Comparison of ENCODE assay signal across 8 cellular contexts in the genomic region with DNA sequence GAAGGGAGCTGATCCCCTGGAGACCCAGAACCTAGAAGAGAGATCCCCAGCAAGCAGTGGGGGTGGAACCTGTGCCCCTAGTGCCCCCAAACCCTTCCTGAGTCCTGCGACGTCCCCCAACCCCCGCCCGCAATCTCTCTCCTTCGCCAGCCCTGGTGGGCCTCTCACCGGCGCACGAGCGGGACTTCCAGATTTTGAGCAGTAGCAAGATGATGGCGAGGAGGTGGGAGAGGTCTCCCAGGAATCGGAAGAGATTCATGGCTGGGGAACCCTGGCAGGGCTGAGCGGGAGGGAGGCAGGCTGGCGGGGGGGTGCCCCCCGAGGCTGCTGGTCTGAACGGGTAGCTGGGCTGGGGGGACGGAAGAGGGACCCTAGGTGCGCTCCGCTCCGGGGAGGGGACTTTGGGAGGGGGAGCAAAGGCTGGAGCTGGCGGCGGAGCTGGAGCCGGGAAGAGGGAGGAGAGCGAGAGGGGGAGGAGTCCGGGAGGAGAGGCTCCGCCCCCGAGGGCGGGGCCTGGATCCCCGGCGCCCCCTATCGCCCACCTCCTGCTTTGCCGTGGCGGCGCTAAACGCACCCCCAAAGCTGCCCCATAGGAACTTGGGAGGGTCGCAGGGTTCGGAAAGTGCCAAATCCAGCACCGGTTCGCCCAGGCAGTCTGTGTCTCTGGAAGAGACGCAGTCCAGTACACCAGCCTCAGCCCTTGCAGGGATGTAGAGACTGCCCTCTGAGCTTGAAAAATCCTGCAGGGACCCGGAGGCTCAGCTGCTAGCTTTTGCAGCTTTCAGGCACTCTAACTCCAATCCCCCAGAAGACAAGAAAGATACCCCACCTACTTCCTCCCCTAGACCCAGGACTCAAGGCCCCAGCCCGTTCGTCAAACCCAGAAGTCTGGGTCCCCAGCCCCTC. TPM values are rescaled to one million over a fixed set of nuclear protein-coding genes. Genes with fewer than 3 reads are reported as not detected.
DNase-seq lines count a peak whose midpoint lies in the region; TF ChIP-seq lines count a peak whose summit lies in the region.

Gene KDELR1 (minus strand): TSS at position 452 of the 906 bp plus-strand sequence. CDS start 193 bp downstream, at position 259.

- H3K4me3 ChIP-seq in Jurkat, Clone E6-1 (ENCODE audit: low read length): peak within 1 kb of the TSS; percentile 90
- H3K4me3 ChIP-seq in SK-N-SH (ENCODE audit: low read depth in 2 of 2, low read length in 1 of 2): peak within 1 kb of the TSS; percentile 70 to 100
- H3K4me3 ChIP-seq in transverse colon: peak within 1 kb of the TSS; percentile 63 to 87 (median 78)

- peak within 1 kb of the TSS; percentile 88 for H2AFZ ChIP-seq in SK-N-SH (ENCODE audit: low read depth)

- H3K9me3 ChIP-seq in SK-N-SH (no peaks in the 10 kb centered on the region), transverse colon (no peaks in the 10 kb centered on the region)

- WGBS in SK-N-SH (ENCODE audit: low lambda C conversion rate): 2% methylated on average over 15 of the region's 42 CpGs
- whole genome bisulfite sequencing in transverse colon (ENCODE audit: low coverage in 1 of 2), 2 donors: 6 to 7% methylated on average over 3 to 38 of the region's 42 CpGs

- CTCF ChIA-PET in SK-N-SH (lab: Yijun Ruan, JAX): interaction anchor here (0.6 to 2.7 kb wide), 39 partner anchors 10 to 219 kb away, joined by 3 to 41 read pairs (median 4); partner anchors contain the start of genes GRWD1, SYNGR4 and TMEM143

- TF ChIP-seq CTCF in C4-2B (conservative IDR thresholded peaks at IDR 0.05): peak; percentile 78
- TF ChIP-seq CTCF in SK-N-SH (IDR thresholded peaks at IDR 0.05): peak; percentile 84
- peak; percentile 94 for TF ChIP-seq CTCF in osteocyte (IDR thresholded peaks at IDR 0.05)
- TF ChIP-seq CTCF in transverse colon (IDR thresholded peaks at IDR 0.05): peak; percentile 84 to 94 (median 88)

- H3K9me3 Mint-ChIP-seq in activated naive CD8-positive, alpha-beta T cell treated with anti-CD3 and anti-CD28 coated beads for 36 hours: no peaks in the 10 kb centered on the region
- H3K9me3 Mint-ChIP-seq in osteocyte (ENCODE audit: unreplicated experiment): no peaks in the 10 kb centered on the region

- H3F3A ChIP-seq in SK-N-SH (replicated peaks; ENCODE audit: insufficient read depth): peaks cover 17% of the 10 kb centered on the region

- H3K4me1 Mint-ChIP-seq in activated naive CD8-positive, alpha-beta T cell treated with anti-CD3 and anti-CD28 coated beads for 36 hours: peaks cover 22% of the 10 kb centered on the region
- peaks cover 37% of the 10 kb centered on the region for H3K4me1 Mint-ChIP-seq in osteocyte (ENCODE audit: unreplicated experiment)

- POLR2A ChIA-PET in SK-N-SH (lab: Yijun Ruan, JAX): interaction anchor here (0.5 to 2.0 kb wide), 5 partner anchors 11 to 875 kb away, joined by 3 to 11 read pairs (median 4); partner anchors contain the start of genes SYNGR4 and TMEM143

- peak; percentile 69 for DNase-seq in GM19240 (ENCODE audit: insufficient read length, low spot score)
- no peak for DNase-seq in Jurkat, Clone E6-1 (ENCODE audit: low read depth, low spot score)
- peak; percentile 96 for DNase-seq in SK-N-SH
- peak; percentile 77 for DNase-seq in activated naive CD8-positive, alpha-beta T cell treated with anti-CD3 and anti-CD28 coated beads for 36 hours
- DNase-seq in head of caudate nucleus: peak; percentile 61 to 94 (median 88)
- peak; percentile 94 for DNase-seq in osteocyte (ENCODE audit: extremely low spot score, unreplicated experiment)
- peak; percentile 82 for DNase-seq in transverse colon

- H3K4me2 ChIP-seq in SK-N-SH: peak within 1 kb of the TSS; percentile 98

- TF ChIP-seq POLR2A in transverse colon (IDR thresholded peaks at IDR 0.05): peak; percentile 65

- no peaks in the 10 kb centered on the region for H3K9me2 ChIP-seq in SK-N-SH

- H3K4me3 Mint-ChIP-seq in activated naive CD8-positive, alpha-beta T cell treated with anti-CD3 and anti-CD28 coated beads for 36 hours: peak within 1 kb of the TSS; percentile 100
- peak within 1 kb of the TSS; percentile 95 for H3K4me3 Mint-ChIP-seq in osteocyte (ENCODE audit: unreplicated experiment)

- H3K79me2 ChIP-seq in SK-N-SH (ENCODE audit: insufficient read depth): peaks cover 48% of the 10 kb centered on the region

- H3K4me1 ChIP-seq in SK-N-SH (ENCODE audit: control insufficient read depth in 1 of 2, insufficient read depth in 2 of 2, low read depth in 1 of 2, low read length in 1 of 2) (peaks cover 0 to 32% of the 10 kb centered on the region in 2 experiments; a peak in 2 of 4 replicates), transverse colon (peaks cover 0 to 36% (median 27%) of the 10 kb centered on the region in 4 donors)

- in situ Hi-C loops in transverse colon (cut with MboI; ENCODE audit: low pct_ligation_motif_present in 1 of 4, low pct_unique_long_range_greater_than_20kb in 1 of 4, low sequenced_read_pairs in 3 of 4): no loop called here

- no peaks in the 10 kb centered on the region for H3K27me3 ChIP-seq in SK-N-SH (ENCODE audit: insufficient read depth)
- H3K27me3 ChIP-seq in transverse colon: peaks cover 41% of the 10 kb centered on the region

- intact Hi-C loops in head of caudate nucleus (cut with DNase I): loop anchor here (10.0 kb wide), 1 partner anchor 53 kb away; the partner anchor contains the start of gene GRWD1
- intact Hi-C loops in transverse colon (cut with DNase I; ENCODE audit: low total_unique reads): no loop called here

- peak within 1 kb of the TSS; percentile 98 for H3K27ac Mint-ChIP-seq in activated naive CD8-positive, alpha-beta T cell treated with anti-CD3 and anti-CD28 coated beads for 36 hours
- H3K27ac Mint-ChIP-seq in osteocyte (ENCODE audit: unreplicated experiment): peak within 1 kb of the TSS; percentile 95

- H3K36me3 Mint-ChIP-seq in activated naive CD8-positive, alpha-beta T cell treated with anti-CD3 and anti-CD28 coated beads for 36 hours: peaks cover 16% of the 10 kb centered on the region
- H3K36me3 Mint-ChIP-seq in osteocyte (ENCODE audit: unreplicated experiment): peaks cover 16% of the 10 kb centered on the region

- TF ChIP-seq RAD21 in SK-N-SH (IDR thresholded peaks at IDR 0.05; ENCODE audit: low read length): peak; percentile 29; the same call in 1 of the 2 replicates

- peaks cover 34% of the 10 kb centered on the region for H3K27me3 Mint-ChIP-seq in activated naive CD8-positive, alpha-beta T cell treated with anti-CD3 and anti-CD28 coated beads for 36 hours
- peaks cover 2% of the 10 kb centered on the region for H3K27me3 Mint-ChIP-seq in osteocyte (ENCODE audit: unreplicated experiment)

- H3K27ac ChIP-seq in C4-2B (peak within 1 kb of the TSS; percentile 93), SK-N-SH (ENCODE audit: low read depth in 2 of 2, low read length in 1 of 2) (peak within 1 kb of the TSS; percentile 80 to 89), transverse colon (peak within 1 kb of the TSS; percentile 88 to 94 (median 92))

- TF ChIP-seq EP300 in SK-N-SH (IDR thresholded peaks at IDR 0.05; ENCODE audit: borderline replicate concordance in 1 of 2, low read depth in 1 of 2, low read length in 1 of 2) (no peak), transverse colon (IDR thresholded peaks at IDR 0.05; ENCODE audit: low read depth) (no peak)

- peaks cover 12 to 29% of the 10 kb centered on the region in 2 experiments for H3K36me3 ChIP-seq in SK-N-SH (replicated peaks in 1 of 2; ENCODE audit: control insufficient read depth in 1 of 2, insufficient read depth in 2 of 2, low read length in 1 of 2)
- H3K36me3 ChIP-seq in transverse colon: peaks cover 0 to 22% (median 11%) of the 10 kb centered on the region in 4 donors

- H4K20me1 ChIP-seq in SK-N-SH (ENCODE audit: insufficient read depth): no peaks in the 10 kb centered on the region

- H3K9ac ChIP-seq in SK-N-SH: peak within 1 kb of the TSS; percentile 100

TF ChIP-seq in SK-N-SH, 30 proteins besides CTCF, POLR2A, EP300 and RAD21:
- TF ChIP-seq TAF1 (IDR thresholded peaks at IDR 0.05; ENCODE audit: borderline replicate concordance, low read depth, low read length) (peak; percentile 70), POLR2AphosphoS5 (IDR thresholded peaks at IDR 0.05; ENCODE audit: low read depth, low read length) (peak; percentile 67), YY1 (IDR thresholded peaks at IDR 0.05; ENCODE audit: low read depth) (0 out of 2 replicates have a peak, but pooled peaks have one; percentile 12), RXRA (IDR thresholded peaks at IDR 0.05; ENCODE audit: borderline replicate concordance, low read depth) (no peak), SIN3A (IDR thresholded peaks at IDR 0.05; ENCODE audit: borderline replicate concordance, low read depth, low read length) (peak; percentile 13; the same call in 1 of the 2 replicates)

RNA-seq across cellular contexts. Expression of gene KDELR1, which starts in this region (rescaled TPM):
- 72.4 TPM for polyA plus RNA-seq in Jurkat, Clone E6-1 (2012; ENCODE audit: insufficient read depth, insufficient read length)
- 119 and 138 TPM in 2 replicates for polyA plus RNA-seq in SK-N-SH (2012; rRNA removed)
- polyA plus RNA-seq in SK-N-SH (2012; cell fraction: cytosol; rRNA removed): 112 and 158 TPM in 2 replicates
- 110 and 150 TPM in 2 replicates for polyA plus RNA-seq in SK-N-SH (2012; cell fraction: nucleus; rRNA removed)
- 10 to 100 TPM; 72.5 to 73.9 TPM for total RNA-seq in activated naive CD8-positive, alpha-beta T cell treated with anti-CD3 and anti-CD28 coated beads for 36 hours
- total RNA-seq in osteocyte: 267 and 275 TPM in 2 replicates
- total RNA-seq in transverse colon: 100 to 1,000 TPM in 3 of 4 donors, 10 to 100 TPM in 1; 80.6 to 146 (median 120) TPM
